In the genomic region with DNA sequence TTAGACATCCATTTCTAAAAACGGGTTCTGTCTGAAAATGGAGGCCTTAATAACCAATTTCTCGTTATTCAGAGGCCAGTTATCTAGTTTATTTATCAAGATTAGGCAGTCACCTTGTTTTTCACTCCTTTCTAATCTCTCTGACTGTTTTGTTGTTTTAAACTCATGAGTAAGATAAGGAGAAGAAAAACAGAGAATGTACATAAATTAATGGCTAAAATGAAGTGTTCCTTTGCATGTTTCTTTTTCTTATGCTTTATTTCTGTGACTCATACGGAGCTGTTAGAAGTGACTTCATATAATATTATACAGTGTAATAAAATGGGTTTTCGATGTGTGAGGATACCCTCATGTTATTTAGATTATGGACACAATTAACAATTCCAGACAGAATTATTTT, we compare ENCODE assay signal across 23 cellular contexts.
"Had no signal": no experiment of that assay in that cellular context is flagged by ENCODE, and none has a peak within 500 bp of the region (broad histone marks: within the 10 kb centered on the region; RNA-seq: fewer than 3 reads in every experiment).

No MANE protein-coding gene starts in this region.

- H3K9ac ChIP-seq: KMS-11 had no signal

- DNase-seq: activated CD4-positive, alpha-beta T cell treated with anti-CD3 and anti-CD28 coated beads, Interleukin-2, amount 10 ng/mL, durations not matched to agents 24 days and 14 days; activated CD4-positive, alpha-beta T cell treated with anti-CD3 and anti-CD28 coated beads, Interleukin-2, amount 50 U/mL, for 4 hours; activated CD8-positive, alpha-beta T cell treated with anti-CD3 and anti-CD28 coated beads for 36 hours; activated gamma-delta T cell; activated naive CD4-positive, alpha-beta T cell treated with Interleukin-2 at 50 U/mL for 16 hours; activated naive CD8-positive, alpha-beta T cell treated with anti-CD3 and anti-CD28 coated beads, Interleukin-2, amount 10 ng/mL, durations not matched to agents 7 days and 5 days; activated T-cell treated with anti-CD3 and anti-CD28 coated beads, Interleukin-2, amount 50 U/mL, for 1 hour; anterior cingulate cortex; brain microvascular endothelial cell; MM.1S; MV-4-11; NCI-H1092; NCI-H1436 treated with DMSO at 0.1 percent for 48 hours; NCI-H1694 treated with DMSO at 0.1 percent for 48 hours; NCI-H2029; NCI-H345; NCI-H524 treated with DMSO at 0.1 percent for 48 hours; PC-3; Peyer's patch; RPMI8226; SHP77 treated with DMSO at 0.1 percent for 48 hours; T1000 had no signal

- H3K36me3 ChIP-seq: brain microvascular endothelial cell, Peyer's patch had no signal

- H3K27me3 ChIP-seq: brain microvascular endothelial cell, Peyer's patch had no signal

- H3K27ac ChIP-seq: brain microvascular endothelial cell, KMS-11, Peyer's patch had no signal

- ATAC-seq: activated CD8-positive, alpha-beta T cell treated with anti-CD3 and anti-CD28 coated beads for 36 hours; PC-3 had no signal

- H3K4me3 ChIP-seq: Peyer's patch had no signal

- H3K9me3 ChIP-seq: Peyer's patch had no signal
